1 cellular context compared by ENCODE assay signal in genomic region chr5:727087-727486, GRCh38.
TF ChIP-seq lines count a peak whose summit lies in the region.

No MANE protein-coding gene starts in this region.

TF ChIP-seq in H1, 55 proteins besides CTCF, POLR2A, EP300 and RAD21:
- TF ChIP-seq GABPA (IDR thresholded peaks at IDR 0.05; ENCODE audit: borderline replicate concordance, insufficient read depth, low read length): peak; percentile 44; the same call in 1 of the 2 replicates
TF ChIP-seq in H1: peak in this region for 1; not testable (repeated sequence) for 54.
